In the genomic region with DNA sequence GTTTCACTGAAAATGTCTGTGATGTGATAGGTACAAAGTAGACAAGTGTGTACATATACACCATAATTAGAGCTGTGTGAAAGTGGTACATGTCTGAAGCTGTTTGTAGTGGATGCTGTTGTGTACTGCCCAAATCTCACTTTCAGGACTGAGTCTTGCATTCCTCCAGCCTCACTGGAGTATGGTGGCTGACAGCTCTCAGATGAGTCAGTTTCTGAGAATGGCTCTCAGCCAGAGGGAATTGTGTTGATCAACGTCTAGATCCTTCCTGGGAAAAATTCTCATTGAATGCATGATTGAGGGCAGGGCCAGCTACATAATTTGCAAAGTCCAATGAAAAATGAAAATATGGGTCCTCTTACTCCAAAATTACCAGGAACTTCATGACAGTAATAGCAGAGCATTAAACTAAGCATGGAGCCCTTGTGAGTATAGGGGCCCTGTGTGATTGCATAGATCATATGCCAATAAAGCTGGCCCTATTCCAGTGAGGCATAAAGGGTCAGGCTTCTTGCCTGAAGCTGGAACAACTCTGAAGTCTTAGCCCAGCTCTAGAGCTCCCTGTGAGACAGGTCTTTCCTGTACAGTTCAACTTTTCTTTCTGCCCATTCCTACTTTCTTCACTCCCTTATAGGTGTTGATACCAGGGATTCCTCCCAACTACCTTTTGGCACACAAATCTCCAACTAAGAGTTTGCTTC, we compare ENCODE assay signal across 2 cellular contexts.
TF ChIP-seq lines count a peak whose summit lies in the region.

No MANE protein-coding gene starts in this region.

TF ChIP-seq in IMR-90, 13 proteins besides CTCF, POLR2A, EP300 and RAD21:
- TF ChIP-seq, protein P1, sequence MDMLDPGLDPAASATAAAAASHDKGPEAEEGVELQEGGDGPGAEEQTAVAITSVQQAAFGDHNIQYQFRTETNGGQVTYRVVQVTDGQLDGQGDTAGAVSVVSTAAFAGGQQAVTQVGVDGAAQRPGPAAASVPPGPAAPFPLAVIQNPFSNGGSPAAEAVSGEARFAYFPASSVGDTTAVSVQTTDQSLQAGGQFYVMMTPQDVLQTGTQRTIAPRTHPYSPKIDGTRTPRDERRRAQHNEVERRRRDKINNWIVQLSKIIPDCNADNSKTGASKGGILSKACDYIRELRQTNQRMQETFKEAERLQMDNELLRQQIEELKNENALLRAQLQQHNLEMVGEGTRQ (IDR thresholded peaks at IDR 0.05; ENCODE audit: low read depth, low read length), result no peak
- TF ChIP-seq CHD1 (IDR thresholded peaks at IDR 0.05; ENCODE audit: low read depth, low read length), result no peak
- no peak for TF ChIP-seq BHLHE40 (IDR thresholded peaks at IDR 0.05; ENCODE audit: low read depth, low read length)
- no peak for TF ChIP-seq MXI1 (IDR thresholded peaks at IDR 0.05; ENCODE audit: borderline replicate concordance, low read depth, low read length)
- TF ChIP-seq RFX5 (IDR thresholded peaks at IDR 0.05; ENCODE audit: low read depth, low read length), result no peak
- no peak for TF ChIP-seq FOS (IDR thresholded peaks at IDR 0.05; ENCODE audit: low read depth, low read length)
- TF ChIP-seq RCOR1 (IDR thresholded peaks at IDR 0.05; ENCODE audit: insufficient replicate concordance, low read length), result no peak
- no peak for TF ChIP-seq MAFK (IDR thresholded peaks at IDR 0.05; ENCODE audit: low read depth, low read length)
- TF ChIP-seq, protein P2, sequence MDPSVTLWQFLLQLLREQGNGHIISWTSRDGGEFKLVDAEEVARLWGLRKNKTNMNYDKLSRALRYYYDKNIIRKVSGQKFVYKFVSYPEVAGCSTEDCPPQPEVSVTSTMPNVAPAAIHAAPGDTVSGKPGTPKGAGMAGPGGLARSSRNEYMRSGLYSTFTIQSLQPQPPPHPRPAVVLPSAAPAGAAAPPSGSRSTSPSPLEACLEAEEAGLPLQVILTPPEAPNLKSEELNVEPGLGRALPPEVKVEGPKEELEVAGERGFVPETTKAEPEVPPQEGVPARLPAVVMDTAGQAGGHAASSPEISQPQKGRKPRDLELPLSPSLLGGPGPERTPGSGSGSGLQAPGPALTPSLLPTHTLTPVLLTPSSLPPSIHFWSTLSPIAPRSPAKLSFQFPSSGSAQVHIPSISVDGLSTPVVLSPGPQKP (IDR thresholded peaks at IDR 0.05; ENCODE audit: borderline replicate concordance, low read depth, low read length), result no peak
- TF ChIP-seq SMC3 (IDR thresholded peaks at IDR 0.05; ENCODE audit: low read depth, low read length), result no peak
- TF ChIP-seq MAZ (IDR thresholded peaks at IDR 0.05; ENCODE audit: borderline replicate concordance, low read depth, low read length), result no peak
- TF ChIP-seq CEBPB (IDR thresholded peaks at IDR 0.05; ENCODE audit: low read depth, low read length), result no peak
- no peak for TF ChIP-seq NFE2L2 (IDR thresholded peaks at IDR 0.05; ENCODE audit: low read depth, low read length)

TF ChIP-seq in K562, 482 proteins besides CTCF, POLR2A, EP300 and RAD21:
- TF ChIP-seq, protein P3, sequence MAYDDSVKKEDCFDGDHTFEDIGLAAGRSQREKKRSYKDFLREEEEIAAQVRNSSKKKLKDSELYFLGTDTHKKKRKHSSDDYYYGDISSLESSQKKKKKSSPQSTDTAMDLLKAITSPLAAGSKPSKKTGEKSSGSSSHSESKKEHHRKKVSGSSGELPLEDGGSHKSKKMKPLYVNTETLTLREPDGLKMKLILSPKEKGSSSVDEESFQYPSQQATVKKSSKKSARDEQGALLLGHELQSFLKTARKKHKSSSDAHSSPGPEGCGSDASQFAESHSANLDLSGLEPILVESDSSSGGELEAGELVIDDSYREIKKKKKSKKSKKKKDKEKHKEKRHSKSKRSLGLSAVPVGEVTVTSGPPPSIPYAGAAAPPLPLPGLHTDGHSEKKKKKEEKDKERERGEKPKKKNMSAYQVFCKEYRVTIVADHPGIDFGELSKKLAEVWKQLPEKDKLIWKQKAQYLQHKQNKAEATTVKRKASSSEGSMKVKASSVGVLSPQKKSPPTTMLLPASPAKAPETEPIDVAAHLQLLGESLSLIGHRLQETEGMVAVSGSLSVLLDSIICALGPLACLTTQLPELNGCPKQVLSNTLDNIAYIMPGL (CRISPR knock-in tag; IDR thresholded peaks at IDR 0.05), result no peak
- TF ChIP-seq MXI1 (IDR thresholded peaks at IDR 0.05; ENCODE audit: low read depth, low read length), result no peak
- TF ChIP-seq FOSL1 (tag; conservative IDR thresholded peaks at IDR 0.05), result peak; percentile 59
- TF ChIP-seq JUN (IDR thresholded peaks at IDR 0.05; ENCODE audit: borderline replicate concordance, low read depth, low read length), result 0 out of 2 replicates have a peak, but pooled peaks have one; percentile 13
- TF ChIP-seq JUN (CRISPR knock-in tag; IDR thresholded peaks at IDR 0.05; ENCODE audit: borderline replicate concordance), result no peak
